In genomic region chr11:67482275-67482735, GRCh38 we compare ENCODE assay signal across 8 cellular contexts. TPM values are rescaled to one million over a fixed set of nuclear protein-coding genes. Genes with fewer than 3 reads are reported as not detected.
DNase-seq lines count a peak whose midpoint lies in the region; TF ChIP-seq lines count a peak whose summit lies in the region.

No MANE protein-coding gene starts in this region.

- no peak overlapping the region for H4K91ac ChIP-seq in H9 (ENCODE audit: insufficient read length, low read depth, low read length)

- H3K36me3 ChIP-seq in fibroblast of lung (ENCODE audit: control insufficient read depth, insufficient read depth, low read length) (peaks cover 2% of the 10 kb centered on the region), skeletal muscle tissue (ENCODE audit: control insufficient read depth in 3 of 3, insufficient read depth in 3 of 3, low read length in 3 of 3) (peaks cover 3 to 8% (median 4%) of the 10 kb centered on the region in 3 donors)

- TF ChIP-seq CTCF in H9 (conservative IDR thresholded peaks at IDR 0.05) = no peak
- no peak for TF ChIP-seq CTCF in fibroblast of lung (conservative IDR thresholded peaks at IDR 0.05 in 1 of 2, IDR thresholded peaks at IDR 0.05 in 1 of 2; ENCODE audit: low read depth in 1 of 2, low read length in 2 of 2)

- no peaks in the 10 kb centered on the region; the same call in 1 of the 2 replicates for H3K27me3 ChIP-seq in H9 (ENCODE audit: insufficient read depth, low read length)
- H3K27me3 ChIP-seq in fibroblast of lung (ENCODE audit: control insufficient read depth, insufficient read depth, low read length) = no peaks in the 10 kb centered on the region
- H3K27me3 ChIP-seq in skeletal muscle tissue (ENCODE audit: control insufficient read depth in 3 of 3, insufficient read depth in 3 of 3, low read length in 3 of 3) = no peaks in the 10 kb centered on the region

- no CpG with 5 or more reads among the region's 18 CpGs for WGBS in H9 (ENCODE audit: extremely low coverage, insufficient read length, low lambda C conversion rate)

- peak overlapping the region; percentile 45 to 88 (median 72) for H3K4me3 ChIP-seq in fibroblast of lung (replicated peaks in 1 of 4; ENCODE audit: control extremely low read depth in 1 of 4, insufficient read depth in 1 of 4, low read depth in 3 of 4, low read length in 4 of 4)
- peak overlapping the region; percentile 91 to 97 (median 92) for H3K4me3 ChIP-seq in skeletal muscle tissue (ENCODE audit: low read length in 3 of 3)

- no peak overlapping the region for H2BK120ac ChIP-seq in H9 (ENCODE audit: low read depth, low read length, poor library complexity, severe bottlenecking)

- peaks cover 31% of the 10 kb centered on the region for H3K27me3 Mint-ChIP-seq in H9 (ENCODE audit: low read depth)

- H3K27ac Mint-ChIP-seq in H9 = no peak overlapping the region

- H3K4me3 Mint-ChIP-seq in H9 = peak overlapping the region; percentile 83 to 84

- no peak overlapping the region for H2BK15ac ChIP-seq in H9 (ENCODE audit: low read depth, low read length)

- DNase-seq in H9 = no peak
- DNase-seq in SKM-1 treated with dmso at 0.1 percent for 144 hours (lab: John Stamatoyannopoulos, UW; ENCODE audit: unreplicated experiment) = peak; percentile 75
- DNase-seq in fibroblast of lung (ENCODE audit: low read depth in 2 of 2) = no peak
- DNase-seq in G401 (ENCODE audit: low spot score) = no peak
- DNase-seq in NCI-H774 (lab: John Stamatoyannopoulos, UW) = no peak
- no peak for DNase-seq in HuH-7 (ENCODE audit: low spot score)
- DNase-seq in COLO829 (ENCODE audit: low spot score) = no peak

- H2AFZ ChIP-seq in H9 (ENCODE audit: low read length) = no peak overlapping the region
- H2AFZ ChIP-seq in fibroblast of lung (ENCODE audit: low read length) = peak overlapping the region; percentile 85

- H2BK12ac ChIP-seq in H9 (ENCODE audit: insufficient read length, low read depth, low read length) = no peak overlapping the region

- no peak overlapping the region for H3K14ac ChIP-seq in H9 (ENCODE audit: insufficient read depth, low read length)

- peaks cover 20 to 26% of the 10 kb centered on the region in 2 experiments for H3K4me1 Mint-ChIP-seq in H9

- H3K56ac ChIP-seq in H9 (ENCODE audit: insufficient read length, low read depth, low read length) = no peak overlapping the region

- H4K20me1 ChIP-seq in H9 (ENCODE audit: control insufficient read depth, insufficient read depth, insufficient read length) (no peaks in the 10 kb centered on the region), fibroblast of lung (ENCODE audit: control insufficient read depth, extremely low read depth, insufficient read depth, low read length) (no peaks in the 10 kb centered on the region)

- in situ Hi-C loops in G401 (cut with HindIII; ENCODE audit: low sequenced_read_pairs) = no loop called here

- no peak overlapping the region for H2BK20ac ChIP-seq in H9 (ENCODE audit: low read depth, low read length, poor library complexity, severe bottlenecking)

- H3K4me1 ChIP-seq in H9 (ENCODE audit: insufficient read depth, low read length) = no peaks in the 10 kb centered on the region; the same call in 1 of the 2 replicates
- peaks cover 7% of the 10 kb centered on the region for H3K4me1 ChIP-seq in fibroblast of lung (ENCODE audit: control insufficient read depth, extremely low read depth, insufficient read depth, low read length)
- peaks cover 17 to 26% (median 18%) of the 10 kb centered on the region in 3 donors for H3K4me1 ChIP-seq in skeletal muscle tissue (ENCODE audit: control insufficient read depth in 3 of 3, insufficient read depth in 3 of 3, low read length in 3 of 3)

- H3K18ac ChIP-seq in H9 (ENCODE audit: insufficient read length, low read depth, low read length) = no peak overlapping the region

- H3K27ac ChIP-seq in H9 (ENCODE audit: insufficient read length, low read depth, low read length) = no peak overlapping the region
- H3K27ac ChIP-seq in fibroblast of lung (ENCODE audit: insufficient read depth, low read length) = peak overlapping the region; percentile 92
- H3K27ac ChIP-seq in skeletal muscle tissue (ENCODE audit: low read depth, low read length) = peak overlapping the region; percentile 80

- H3K4me2 ChIP-seq in H9 (ENCODE audit: insufficient read depth, insufficient read length, low read length) (peak overlapping the region; percentile 7), fibroblast of lung (ENCODE audit: extremely low read depth, insufficient read depth, low read length) (peak overlapping the region; percentile 88)

- no peaks in the 10 kb centered on the region for H3K79me1 ChIP-seq in H9 (ENCODE audit: insufficient read depth, low read depth, low read length, poor library complexity, severe bottlenecking)

- no peak overlapping the region for H3K23ac ChIP-seq in H9 (ENCODE audit: insufficient read length, low read depth, low read length)

- H2BK5ac ChIP-seq in H9 (ENCODE audit: insufficient read length, low read length) = no peak overlapping the region

- H3K4ac ChIP-seq in H9 (ENCODE audit: low read depth, low read length) = no peak overlapping the region

- H3K79me2 ChIP-seq in H9 (ENCODE audit: insufficient read depth, low read length) (no peaks in the 10 kb centered on the region), fibroblast of lung (ENCODE audit: control insufficient read depth, insufficient read depth, low read length) (no peaks in the 10 kb centered on the region)

- no peaks in the 10 kb centered on the region for H3K23me2 ChIP-seq in H9 (ENCODE audit: insufficient read length, low read depth, low read length, poor library complexity, severe bottlenecking)

- H4K5ac ChIP-seq in H9 (ENCODE audit: insufficient read length, low read depth, low read length) = no peak overlapping the region

- no peak overlapping the region for H2AK5ac ChIP-seq in H9 (ENCODE audit: insufficient read length, low read length)

- H3K9me3 ChIP-seq in H9 (ENCODE audit: control insufficient read depth, low read depth, low read length) = no peaks in the 10 kb centered on the region
- no peaks in the 10 kb centered on the region for H3K9me3 ChIP-seq in fibroblast of lung (ENCODE audit: control insufficient read depth, insufficient read depth, low read depth, low read length)
- H3K9me3 ChIP-seq in skeletal muscle tissue (ENCODE audit: control insufficient read depth in 3 of 3, low read length in 3 of 3) = no peaks in the 10 kb centered on the region

- H4K8ac ChIP-seq in H9 (replicated peaks; ENCODE audit: insufficient read length, low read depth, low read length) = no peak overlapping the region

- H3K36me3 Mint-ChIP-seq in H9 (ENCODE audit: insufficient read depth in 1 of 3, low read depth in 3 of 3) = peaks cover 0 to 5% (median 3%) of the 10 kb centered on the region in 3 experiments; a peak in 4 of 7 replicates

- H3K9ac ChIP-seq in H9 (ENCODE audit: extremely low read depth, insufficient read length, low read length) (no peak overlapping the region), fibroblast of lung (ENCODE audit: insufficient read depth, low read length) (peak overlapping the region; percentile 54), skeletal muscle tissue (ENCODE audit: low read depth in 1 of 3, low read length in 3 of 3) (peak overlapping the region; percentile 74 to 82 (median 77))

- H3T11ph ChIP-seq in H9 (ENCODE audit: low read length) = no peak overlapping the region

- peaks cover 2% of the 10 kb centered on the region in 2 experiments; a peak in 2 of 5 replicates for H3K9me3 Mint-ChIP-seq in H9

RNA-seq across cellular contexts. Expression of gene AIP, which starts 0.5 kb away (rescaled TPM):
- total RNA-seq in H9 (2021) (31.9 and 35.6 TPM in 2 replicates), fibroblast of lung (117 and 128 TPM in 2 replicates), skeletal muscle tissue (84.5 TPM)
- polyA plus RNA-seq in fibroblast of lung = 52.3 and 53.7 TPM in 2 replicates
- polyA plus RNA-seq in fibroblast of lung (2012) = 56.4 and 62.2 TPM in 2 replicates
- polyA minus RNA-seq in fibroblast of lung (ENCODE audit: low replicate concordance) = 37.8 and 51.1 TPM in 2 replicates
- 73.5 and 102 TPM in 2 replicates for total RNA-seq in G401 (2014; rRNA removed; shearing (Covaris generic))

RNA-seq across cellular contexts. Expression of gene TMEM134, which starts 13.3 kb away (rescaled TPM):
- 46.9 and 53.6 TPM in 2 replicates for total RNA-seq in H9 (2021)
- 11.2 and 17.2 TPM in 2 replicates for total RNA-seq in fibroblast of lung
- polyA plus RNA-seq in fibroblast of lung = 16.5 and 22.0 TPM in 2 replicates
- polyA plus RNA-seq in fibroblast of lung (2012) = 25.6 and 30.0 TPM in 2 replicates
- polyA minus RNA-seq in fibroblast of lung (ENCODE audit: low replicate concordance) = 6.9 and 11.2 TPM in 2 replicates
- total RNA-seq in skeletal muscle tissue = 17.2 TPM
- total RNA-seq in G401 (2014; rRNA removed; shearing (Covaris generic)) = 88.8 and 126 TPM in 2 replicates

RNA-seq across cellular contexts. Expression of gene PITPNM1, which starts 22.9 kb away (rescaled TPM):
- total RNA-seq in H9 (2021) (43.5 and 50.1 TPM in 2 replicates), fibroblast of lung (7.4 and 10.2 TPM in 2 replicates), skeletal muscle tissue (5.7 TPM)
- polyA plus RNA-seq in fibroblast of lung = 4.7 TPM in 2 replicates
- 10.2 and 11.7 TPM in 2 replicates for polyA plus RNA-seq in fibroblast of lung (2012)
- 30.1 and 39.1 TPM in 2 replicates for polyA minus RNA-seq in fibroblast of lung (ENCODE audit: low replicate concordance)
- total RNA-seq in G401 (2014; rRNA removed; shearing (Covaris generic)) = 27.0 and 35.2 TPM in 2 replicates

RNA-seq across cellular contexts. Expression of gene CDK2AP2, which starts 25.7 kb away (rescaled TPM):
- 32.9 and 36.1 TPM in 2 replicates for total RNA-seq in H9 (2021)
- 6.4 and 7.8 TPM in 2 replicates for total RNA-seq in fibroblast of lung
- polyA plus RNA-seq in fibroblast of lung = 19.0 and 30.9 TPM in 2 replicates
- polyA plus RNA-seq in fibroblast of lung (2012) = 29.9 and 43.6 TPM in 2 replicates
- polyA minus RNA-seq in fibroblast of lung (ENCODE audit: low replicate concordance) = 74.5 and 81.5 TPM in 2 replicates
- total RNA-seq in skeletal muscle tissue = 2.6 TPM
- total RNA-seq in G401 (2014; rRNA removed; shearing (Covaris generic)) = 36.1 and 36.4 TPM in 2 replicates

RNA-seq across cellular contexts. Expression of gene CABP4, which starts 27.2 kb away (rescaled TPM):
- 0.09 TPM in 1 of 2 replicates, not detected in the other for total RNA-seq in H9 (2021)
- total RNA-seq in fibroblast of lung = not detected in 2 replicates
- polyA plus RNA-seq in fibroblast of lung = not detected in 2 replicates
- polyA plus RNA-seq in fibroblast of lung (2012) = not detected in 2 replicates
- not detected in 2 replicates for polyA minus RNA-seq in fibroblast of lung (ENCODE audit: low replicate concordance)
- total RNA-seq in skeletal muscle tissue = 0.52 TPM
- total RNA-seq in G401 (2014; rRNA removed; shearing (Covaris generic)) = not detected in 2 replicates
